8 cellular contexts compared by ENCODE assay signal in genomic region chr18:57630759-57631660, GRCh38.
DNase-seq lines count a peak whose midpoint lies in the region; ATAC-seq and TF ChIP-seq lines count a peak whose summit lies in the region.

No MANE protein-coding gene starts in this region.

- DNase-seq in SIG-M5 treated with dmso at 0.1 percent for 504 hours (lab: John Stamatoyannopoulos, UW; ENCODE audit: unreplicated experiment) = peak; percentile 11
- no peak for DNase-seq in SIG-M5 (lab: John Stamatoyannopoulos, UW)
- DNase-seq in stimulated activated naive CD8-positive, alpha-beta T cell treated with anti-CD3 and anti-CD28 coated beads, Interleukin-15, amount 100 ng/mL, for 72 hours = no peak
- DNase-seq in GDM1 (lab: John Stamatoyannopoulos, UW) = no peak

- H3K27ac ChIP-seq in VCaP = peak overlapping the region; percentile 75

- no peaks in the 10 kb centered on the region for H3K27me3 Mint-ChIP-seq in stimulated activated naive CD8-positive, alpha-beta T cell treated with anti-CD3 and anti-CD28 coated beads, Interleukin-15, amount 100 ng/mL, for 72 hours

- peak; percentile 9 for ATAC-seq in HG02623 (IDR thresholded peaks at IDR 0.05; ENCODE audit: unreplicated experiment)
- no peak for ATAC-seq in stimulated activated naive CD8-positive, alpha-beta T cell treated with anti-CD3 and anti-CD28 coated beads, Interleukin-15, amount 100 ng/mL, for 72 hours
- ATAC-seq in GM18873 (IDR thresholded peaks at IDR 0.05; ENCODE audit: low FRiP score, unreplicated experiment) = no peak

- no peak for TF ChIP-seq CTCF in VCaP (conservative IDR thresholded peaks at IDR 0.05)

- peak overlapping the region; percentile 97 to 98 for H3K4me3 Mint-ChIP-seq in stimulated activated naive CD8-positive, alpha-beta T cell treated with anti-CD3 and anti-CD28 coated beads, Interleukin-15, amount 100 ng/mL, for 72 hours

- H3K27ac Mint-ChIP-seq in stimulated activated naive CD8-positive, alpha-beta T cell treated with anti-CD3 and anti-CD28 coated beads, Interleukin-15, amount 100 ng/mL, for 72 hours = peak overlapping the region; percentile 97 to 99

- H3K4me1 Mint-ChIP-seq in stimulated activated naive CD8-positive, alpha-beta T cell treated with anti-CD3 and anti-CD28 coated beads, Interleukin-15, amount 100 ng/mL, for 72 hours = peaks cover 18% of the 10 kb centered on the region

- no peaks in the 10 kb centered on the region for H3K9me3 Mint-ChIP-seq in stimulated activated naive CD8-positive, alpha-beta T cell treated with anti-CD3 and anti-CD28 coated beads, Interleukin-15, amount 100 ng/mL, for 72 hours

- peak overlapping the region; percentile 50 for H3K4me3 ChIP-seq in iPS-11a (ENCODE audit: low read depth, low read length)
